ENCODE assay signal across 27 cellular contexts in the genomic region with DNA sequence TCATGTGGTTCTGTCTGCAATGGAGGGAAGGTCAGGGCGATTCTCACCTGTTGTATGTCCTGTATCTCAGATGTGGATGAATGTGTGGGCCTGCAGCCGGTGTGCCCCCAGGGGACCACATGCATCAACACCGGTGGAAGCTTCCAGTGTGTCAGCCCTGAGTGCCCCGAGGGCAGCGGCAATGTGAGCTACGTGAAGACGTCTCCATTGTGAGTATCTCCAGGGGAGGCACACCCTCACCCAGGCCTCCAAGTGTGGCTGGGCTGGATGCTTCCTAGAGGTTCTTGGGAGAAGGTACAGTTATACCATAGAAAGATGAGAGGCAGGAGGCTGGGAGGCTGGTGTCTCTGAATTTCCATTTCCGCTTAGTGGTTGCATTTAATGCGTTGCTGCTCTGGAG. TPM values are rescaled to one million over a fixed set of nuclear protein-coding genes. Genes with fewer than 3 reads are reported as not detected.
A peak's percentile ranks its signal among the peaks of the same experiment; 100 is the strongest.
DNase-seq lines count a peak whose midpoint lies in the region; TF ChIP-seq lines count a peak whose summit lies in the region.
"Had no signal": no experiment of that assay in that cellular context is flagged by ENCODE, and none has a peak within 500 bp of the region (broad histone marks: within the 10 kb centered on the region; RNA-seq: fewer than 3 reads in every experiment).

No MANE protein-coding gene starts in this region.

- peaks cover 18% of the 10 kb centered on the region for H3K36me3 Mint-ChIP-seq in activated naive CD4-positive, alpha-beta T cell treated with anti-CD3 and anti-CD28 coated beads, Interleukin-2, amount 50 U/mL, for 24 hours
- H3K36me3 Mint-ChIP-seq: memory B cell had no signal

- peaks cover 85% of the 10 kb centered on the region for H3K4me1 Mint-ChIP-seq in activated naive CD4-positive, alpha-beta T cell treated with anti-CD3 and anti-CD28 coated beads, Interleukin-2, amount 50 U/mL, for 24 hours
- H3K4me1 Mint-ChIP-seq: neural crest cell had no signal

- H3K27me3 ChIP-seq in H7 (ENCODE audit: control insufficient read depth, insufficient read depth, low read length) = no peaks in the 10 kb centered on the region
- H3K27me3 ChIP-seq in esophagus muscularis mucosa = peaks cover 0 to 27% (median 8%) of the 10 kb centered on the region in 4 donors
- peaks cover 0 to 24% (median 0%) of the 10 kb centered on the region in 4 donors for H3K27me3 ChIP-seq in esophagus squamous epithelium
- H3K27me3 ChIP-seq: uterus had no signal

- no peak overlapping the region for H3K27ac ChIP-seq in esophagus muscularis mucosa (replicated peaks in 1 of 4)
- H3K27ac ChIP-seq in esophagus squamous epithelium = no peak overlapping the region
- H3K27ac ChIP-seq: adrenal gland, foreskin keratinocyte, left lung, parathyroid adenoma, uterus had no signal

- H3K9me3 ChIP-seq in esophagus muscularis mucosa (no peaks in the 10 kb centered on the region), esophagus squamous epithelium (no peaks in the 10 kb centered on the region)
- H3K9me3 ChIP-seq: adrenal gland, left lung, uterus had no signal

- H3K36me3 ChIP-seq in H7 (replicated peaks; ENCODE audit: control insufficient read depth, insufficient read depth, low read length) = no peaks in the 10 kb centered on the region
- no peaks in the 10 kb centered on the region for H3K36me3 ChIP-seq in esophagus muscularis mucosa
- no peaks in the 10 kb centered on the region for H3K36me3 ChIP-seq in esophagus squamous epithelium
- H3K36me3 ChIP-seq: adrenal gland, left lung, uterus had no signal

- H3K4me3 Mint-ChIP-seq in activated naive CD4-positive, alpha-beta T cell treated with anti-CD3 and anti-CD28 coated beads, Interleukin-2, amount 50 U/mL, for 24 hours = peak overlapping the region; percentile 51
- H3K4me3 Mint-ChIP-seq: dendritic cell treated with granulocyte-macrophage colony-stimulating factor and Interleukin-4, amounts not matched to agents 40 ng/mL and 50 ng/mL, for 4 days; memory B cell; neural crest cell had no signal

- intact Hi-C loops in esophagus muscularis mucosa (cut with DNase I) (no loop called here), esophagus squamous epithelium (cut with DNase I) (no loop called here)

- H3K27me3 Mint-ChIP-seq in activated naive CD4-positive, alpha-beta T cell treated with anti-CD3 and anti-CD28 coated beads, Interleukin-2, amount 50 U/mL, for 24 hours = no peaks in the 10 kb centered on the region

- no peaks in the 10 kb centered on the region for H3K9me3 Mint-ChIP-seq in activated naive CD4-positive, alpha-beta T cell treated with anti-CD3 and anti-CD28 coated beads, Interleukin-2, amount 50 U/mL, for 24 hours
- H3K9me3 Mint-ChIP-seq: dendritic cell treated with granulocyte-macrophage colony-stimulating factor and Interleukin-4, amounts not matched to agents 40 ng/mL and 50 ng/mL, for 4 days; memory B cell had no signal

- TF ChIP-seq POLR2A in esophagus muscularis mucosa (IDR thresholded peaks at IDR 0.05; ENCODE audit: low read depth) (no peak), esophagus squamous epithelium (IDR thresholded peaks at IDR 0.05) (no peak)

- no peak for TF ChIP-seq EP300 in esophagus muscularis mucosa (IDR thresholded peaks at IDR 0.05)

- H3K4me1 ChIP-seq in esophagus muscularis mucosa (peaks cover 0 to 5% (median 2%) of the 10 kb centered on the region in 4 donors), esophagus squamous epithelium (peaks cover 0 to 7% (median 0%) of the 10 kb centered on the region in 3 donors)
- H3K4me1 ChIP-seq: adrenal gland, foreskin keratinocyte, left lung, parathyroid adenoma, uterus had no signal

- H3K4me3 ChIP-seq in H7 (ENCODE audit: insufficient read depth, low read depth, low read length) (no peak overlapping the region), esophagus muscularis mucosa (no peak overlapping the region), esophagus squamous epithelium (no peak overlapping the region)
- H3K4me3 ChIP-seq: adrenal gland, left lung, uterus had no signal

- no peak for DNase-seq in activated naive CD4-positive, alpha-beta T cell treated with anti-CD3 and anti-CD28 coated beads, Interleukin-2, amount 50 U/mL, for 16 hours
- peak; percentile 8 for DNase-seq in H7
- DNase-seq in esophagus muscularis mucosa (ENCODE audit: extremely low spot score) = peak; percentile 81
- no peak for DNase-seq in esophagus squamous epithelium (lab: John Stamatoyannopoulos, UW)
- DNase-seq in NCI-H345 treated with DMSO at 0.1 percent for 48 hours (lab: John Stamatoyannopoulos, UW; ENCODE audit: unreplicated experiment) = no peak
- DNase-seq in NCI-H146 (lab: John Stamatoyannopoulos, UW) = no peak
- DNase-seq: activated CD4-positive, alpha-beta T cell treated with anti-CD3 and anti-CD28 coated beads for 4 hours; activated CD8-positive, alpha-beta memory T cell treated with anti-CD3 and anti-CD28 coated beads, Interleukin-2, amount 50 U/mL, for 4 hours; adrenal gland; DMS79 treated with DMSO at 0.1 percent for 48 hours; foreskin keratinocyte; GDM1; left lung; MV-4-11; NCI-H1436 treated with DMSO at 0.1 percent for 48 hours; NCI-H2107; NCI-H446; SHP77 treated with DMSO at 0.1 percent for 48 hours; small intestine; stimulated activated naive CD4-positive, alpha-beta T cell; T-helper 9 cell; uterus had no signal

- H3K27ac Mint-ChIP-seq in activated naive CD4-positive, alpha-beta T cell treated with anti-CD3 and anti-CD28 coated beads, Interleukin-2, amount 50 U/mL, for 24 hours = peak overlapping the region; percentile 93
- H3K27ac Mint-ChIP-seq: dendritic cell treated with granulocyte-macrophage colony-stimulating factor and Interleukin-4, amounts not matched to agents 40 ng/mL and 50 ng/mL, for 4 days; memory B cell had no signal

- TF ChIP-seq CTCF in esophagus muscularis mucosa (IDR thresholded peaks at IDR 0.05) = no peak
- no peak for TF ChIP-seq CTCF in esophagus squamous epithelium (IDR thresholded peaks at IDR 0.05)

- WGBS in esophagus muscularis mucosa = 82% methylated on average over 9 of the region's 9 CpGs
- 80 to 86% methylated on average over 4 to 7 of the region's 9 CpGs for WGBS in esophagus squamous epithelium, 2 donors

RNA-seq across cellular contexts. Expression of gene FBLN7, which starts 46.9 kb away (rescaled TPM):
- total RNA-seq in H7 (2014; rRNA removed; shearing (Covaris generic)) = 0.04 and 0.38 TPM in 2 replicates
- total RNA-seq in esophagus muscularis mucosa = 1 to 10 TPM; 1.1 to 2.1 (median 1.8) TPM
- total RNA-seq in esophagus squamous epithelium = 1 to 10 TPM in 3 of 4 donors, not detected in 1; 1.1 to 2.9 (median 2.5) TPM

Comparison
In these comparisons a context has a peak if more than half of its experiments do, and no peak if none do; other contexts are left out.
1. DNase-seq: peak in H7 (single experiment) and esophagus muscularis mucosa (single experiment); none in activated naive CD4-positive, alpha-beta T cell treated with anti-CD3 and anti-CD28 coated beads, Interleukin-2, amount 50 U/mL, for 16 hours (single experiment), esophagus squamous epithelium (single experiment), NCI-H345 treated with DMSO at 0.1 percent for 48 hours (single experiment) and NCI-H146 (single experiment).